8 cellular contexts compared by ENCODE assay signal in the genomic region with DNA sequence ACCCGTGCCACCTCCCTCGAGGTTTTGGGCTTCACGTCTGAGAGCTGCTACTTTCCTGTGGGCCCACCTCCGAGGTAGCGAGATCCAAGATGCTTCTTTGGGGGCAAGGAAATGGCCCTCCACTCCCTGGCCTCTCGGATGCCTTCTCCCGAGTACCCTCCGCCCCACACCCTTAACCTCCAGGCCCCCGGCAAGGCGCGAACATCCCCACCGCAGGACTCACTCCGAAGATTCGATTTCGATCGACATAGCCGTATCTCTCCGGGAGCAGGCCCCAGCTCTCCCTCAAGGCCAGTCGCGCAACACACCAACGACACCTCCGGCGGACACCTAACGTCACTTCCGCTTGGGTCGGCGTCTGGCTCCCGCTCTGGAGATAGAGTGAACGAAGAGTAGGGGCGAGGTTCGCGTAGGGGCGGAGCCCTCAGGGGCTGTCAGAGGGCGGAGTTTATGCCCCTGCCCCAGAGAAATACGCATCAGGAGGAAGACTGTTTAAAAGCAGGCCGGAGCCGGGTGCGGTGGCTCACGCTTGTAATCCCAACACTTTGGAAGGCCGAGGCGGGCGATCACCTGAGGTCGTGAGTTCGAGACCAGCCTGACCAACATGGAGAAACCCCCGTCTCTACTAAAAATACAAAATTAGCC. TPM values are rescaled to one million over a fixed set of nuclear protein-coding genes. Genes with fewer than 3 reads are reported as not detected.
DNase-seq lines count a peak whose midpoint lies in the region; ATAC-seq, FAIRE-seq and TF ChIP-seq lines count a peak whose summit lies in the region.

A gene (minus strand): TSS at position 315 of the 645 bp plus-strand sequence. CDS start 66 bp downstream, at position 249.

- H2AFZ ChIP-seq in keratinocyte (ENCODE audit: control insufficient read depth, low read length) = peak within 1 kb of the TSS; percentile 90

- dilution Hi-C loops in keratinocyte (cut with MboI; ENCODE audit: extremely low pct_ligation_motif_present, low sequenced_read_pairs) = no loop called here

- TF ChIP-seq POLR2A in GM19099 (IDR thresholded peaks at IDR 0.05; ENCODE audit: extremely low read depth, insufficient read length, low read depth) = peak; percentile 79

- DNase-seq in AG20443 (ENCODE audit: low spot score) (peak; percentile 98), NCI-H510A (lab: John Stamatoyannopoulos, UW) (peak; percentile 85), cerebellum (ENCODE audit: low spot score) (peak; percentile 98), keratinocyte (ENCODE audit: low read depth, low spot score) (peak; percentile 83)
- peak; percentile 92 for DNase-seq in activated CD4-positive, alpha-beta T cell treated with anti-CD3 and anti-CD28 coated beads for 1 hour
- DNase-seq in stimulated activated CD4-positive, alpha-beta T cell treated with anti-CD3 and anti-CD28 coated beads, Interleukin-15, amount 100 ng/mL, for 1 hour (ENCODE audit: low read depth in 1 of 2, low spot score in 1 of 2) = peak; percentile 83 to 86

- peak within 1 kb of the TSS; percentile 98 for H3K9ac ChIP-seq in keratinocyte (ENCODE audit: control insufficient read depth, extremely low read depth, insufficient read depth, low read length)

- peaks cover 20% of the 10 kb centered on the region for H3K4me1 ChIP-seq in keratinocyte (ENCODE audit: control insufficient read depth, extremely low read depth, insufficient read depth, low read length)

- H3K27ac ChIP-seq in keratinocyte (ENCODE audit: control insufficient read depth, insufficient read depth, low read length) = peak within 1 kb of the TSS; percentile 98

- H4K20me1 ChIP-seq in keratinocyte (ENCODE audit: control insufficient read depth, extremely low read depth, insufficient read depth, low read length) = no peaks in the 10 kb centered on the region

- H3K36me3 ChIP-seq in keratinocyte (ENCODE audit: control insufficient read depth in 2 of 2, extremely low read depth in 1 of 2, insufficient read depth in 2 of 2, low read length in 2 of 2) = peaks cover 7 to 13% of the 10 kb centered on the region in 2 experiments

- H3K79me2 ChIP-seq in keratinocyte (ENCODE audit: control insufficient read depth, insufficient read depth, low read length) = peaks cover 42% of the 10 kb centered on the region

- no peaks in the 10 kb centered on the region for H3K9me3 ChIP-seq in keratinocyte (ENCODE audit: control insufficient read depth, low read depth, low read length)

- ATAC-seq in HG03432 (IDR thresholded peaks at IDR 0.05; ENCODE audit: unreplicated experiment) = peak; percentile 99

- TF ChIP-seq CTCF in keratinocyte (optimal IDR thresholded peaks at IDR 0.05 in 1 of 3, IDR thresholded peaks at IDR 0.05 in 1 of 3, conservative IDR thresholded peaks at IDR 0.05 in 1 of 3; ENCODE audit: extremely low read depth in 1 of 3, insufficient read depth in 2 of 3, low read length in 3 of 3) = no peak

- H3K4me3 ChIP-seq in keratinocyte (ENCODE audit: control insufficient read depth in 2 of 3, extremely low read depth in 1 of 3, insufficient read depth in 2 of 3, low read depth in 1 of 3, low read length in 3 of 3) = peak within 1 kb of the TSS; percentile 71 to 98 (median 91)

- no peaks in the 10 kb centered on the region for H3K27me3 ChIP-seq in keratinocyte (ENCODE audit: control insufficient read depth, extremely low read depth, insufficient read depth, low read length)

- no peaks in the 10 kb centered on the region for H3K9me1 ChIP-seq in keratinocyte (ENCODE audit: control insufficient read depth, extremely low read depth, insufficient read depth, low read length)

- H3K4me2 ChIP-seq in keratinocyte (ENCODE audit: control insufficient read depth, extremely low read depth, insufficient read depth, low read depth, low read length) = peak within 1 kb of the TSS; percentile 86

- peak; percentile 75 for FAIRE-seq in keratinocyte (lab: Jason Lieb, UNC)

RNA-seq across cellular contexts. Expression of the gene that starts here (rescaled TPM):
- 25.7 TPM for total RNA-seq in cerebellum
- polyA plus RNA-seq in keratinocyte = 15.3 to 20.3 TPM (median 16.1 TPM) in 3 replicates
- 7.8 TPM for polyA plus RNA-seq in keratinocyte (2011; ENCODE audit: low read depth)
- polyA plus RNA-seq in keratinocyte (2011; cell fraction: cytosol; rRNA removed) = 9.3 and 15.7 TPM in 2 replicates
- 13.8 and 15.0 TPM in 2 replicates for polyA plus RNA-seq in keratinocyte (2011; cell fraction: nucleus; rRNA removed)
- 16.0 and 16.5 TPM in 2 replicates for polyA plus RNA-seq in keratinocyte (2012; ENCODE audit: low replicate concordance)
- polyA minus RNA-seq in keratinocyte = 5.8 to 24.4 TPM (median 16.5 TPM) in 3 replicates
- 14.0 TPM for polyA minus RNA-seq in keratinocyte (2011; cell fraction: cytosol; rRNA and poly(A)+ RNA removed)
- 9.9 and 17.8 TPM in 2 replicates for polyA minus RNA-seq in keratinocyte (2011; cell fraction: nucleus; rRNA and poly(A)+ RNA removed)

Comparison
In these comparisons a context has a peak if more than half of its experiments do, and no peak if none do; other contexts are left out.
1. Peak in every context shown above with its lines: DNase-seq, ATAC-seq, H3K4me3 ChIP-seq and H3K27ac ChIP-seq.